8 cellular contexts compared by ENCODE assay signal in genomic region chr16:67874147-67874771, GRCh38. TPM values are rescaled to one million over a fixed set of nuclear protein-coding genes. Genes with fewer than 3 reads are reported as not detected.
DNase-seq lines count a peak whose midpoint lies in the region; ATAC-seq and TF ChIP-seq lines count a peak whose summit lies in the region.

No MANE protein-coding gene starts in this region.

- ATAC-seq in naive thymus-derived CD4-positive, alpha-beta T cell = no peak
- ATAC-seq in GM21825 (IDR thresholded peaks at IDR 0.05; ENCODE audit: unreplicated experiment) = no peak

- H3K36me3 Mint-ChIP-seq in naive thymus-derived CD4-positive, alpha-beta T cell = peaks cover 0 to 40% (median 4%) of the 10 kb centered on the region in 5 donors

- H3K4me1 ChIP-seq in KMS-11 (ENCODE audit: low read depth, poor library complexity, severe bottlenecking) (peaks cover 51% of the 10 kb centered on the region), colonic mucosa (peaks cover 14% of the 10 kb centered on the region)
- peaks cover 19 to 30% of the 10 kb centered on the region in 2 donors for H3K4me1 ChIP-seq in naive thymus-derived CD4-positive, alpha-beta T cell (ENCODE audit: control insufficient read depth in 2 of 2, insufficient read depth in 2 of 2, low read length in 2 of 2)

- H3K27ac ChIP-seq in KMS-11 (no peak overlapping the region), colonic mucosa (peak overlapping the region; percentile 71)
- H3K27ac ChIP-seq in naive thymus-derived CD4-positive, alpha-beta T cell (ENCODE audit: low read depth, low read length) = peak overlapping the region; percentile 91

- H3K4me3 Mint-ChIP-seq in naive thymus-derived CD4-positive, alpha-beta T cell = peak overlapping the region; percentile 88 to 96 (median 94)

- H3K4me1 Mint-ChIP-seq in naive thymus-derived CD4-positive, alpha-beta T cell = peaks cover 25 to 41% (median 36%) of the 10 kb centered on the region in 7 donors

- peak overlapping the region; percentile 86; the same call in 1 of the 2 replicates for H3K9ac ChIP-seq in KMS-11
- H3K9ac ChIP-seq in colonic mucosa (ENCODE audit: low read depth in 2 of 2, low read length in 2 of 2) = peak overlapping the region in 1 of 2 donors; percentile 97

- CTCF ChIA-PET in naive thymus-derived CD4-positive, alpha-beta T cell (lab: Charles Lee) = no interaction called here

- no peaks in the 10 kb centered on the region for H4K20me1 ChIP-seq in KMS-11 (ENCODE audit: insufficient read depth)

- peak overlapping the region; percentile 91 for H3K4me3 ChIP-seq in AG10803 (ENCODE audit: low read length)
- H3K4me3 ChIP-seq in KMS-11 (IDR thresholded peaks at IDR 0.05; ENCODE audit: insufficient read depth, low read depth, low read length) = no peak overlapping the region
- peak overlapping the region; percentile 100 for H3K4me3 ChIP-seq in colonic mucosa
- peak overlapping the region; percentile 88 for H3K4me3 ChIP-seq in naive thymus-derived CD4-positive, alpha-beta T cell (ENCODE audit: low read length)

- H2AFZ ChIP-seq in KMS-11 (ENCODE audit: low read depth) = no peak overlapping the region

- peaks cover 30% of the 10 kb centered on the region for H3K79me2 ChIP-seq in KMS-11 (ENCODE audit: insufficient read depth, low read depth)

- TF ChIP-seq CTCF in AG10803 (conservative IDR thresholded peaks at IDR 0.05; ENCODE audit: low read length) (no peak), KMS-11 (conservative IDR thresholded peaks at IDR 0.05; ENCODE audit: low read depth, low read length) (no peak), colonic mucosa (IDR thresholded peaks at IDR 0.05) (no peak)

- H3K27me3 Mint-ChIP-seq in naive thymus-derived CD4-positive, alpha-beta T cell = no peaks in the 10 kb centered on the region

- peak overlapping the region; percentile 89 for H3K4me2 ChIP-seq in KMS-11

- H3K27me3 ChIP-seq in KMS-11 (ENCODE audit: insufficient read depth, low read depth) (no peaks in the 10 kb centered on the region), colonic mucosa (no peaks in the 10 kb centered on the region)
- H3K27me3 ChIP-seq in naive thymus-derived CD4-positive, alpha-beta T cell (ENCODE audit: control insufficient read depth in 2 of 2, insufficient read depth in 2 of 2, low read length in 2 of 2) = no peaks in the 10 kb centered on the region

- POLR2A ChIA-PET in naive thymus-derived CD4-positive, alpha-beta T cell (lab: Charles Lee) = interaction anchor here (1.3 to 2.8 kb wide), 9 partner anchors 8 to 194 kb away, joined by 3 to 23 read pairs (median 5); partner anchors contain the start of genes CENPT, NUTF2, PSKH1 and PSMB10

- H3K9me3 Mint-ChIP-seq in naive thymus-derived CD4-positive, alpha-beta T cell = no peaks in the 10 kb centered on the region

- H3K36me3 ChIP-seq in KMS-11 (ENCODE audit: insufficient read depth) (peaks cover 14% of the 10 kb centered on the region; the same call in 1 of the 2 replicates), colonic mucosa (peaks cover 22% of the 10 kb centered on the region)
- peaks cover 20 to 50% (median 22%) of the 10 kb centered on the region in 3 experiments for H3K36me3 ChIP-seq in naive thymus-derived CD4-positive, alpha-beta T cell (ENCODE audit: control insufficient read depth in 2 of 3, insufficient read depth in 3 of 3, low read length in 3 of 3)

- intact Hi-C loops in colonic mucosa (cut with DNase I) = no loop called here
- intact Hi-C loops in naive thymus-derived CD4-positive, alpha-beta T cell (cut with micrococcal nuclease) = loop anchor here in 1 of 2 donors (5.0 kb wide), 1 partner anchor 42 kb away; no protein-coding TSS in a partner anchor

- no peaks in the 10 kb centered on the region for H3K9me3 ChIP-seq in colonic mucosa
- no peaks in the 10 kb centered on the region for H3K9me3 ChIP-seq in naive thymus-derived CD4-positive, alpha-beta T cell (ENCODE audit: control insufficient read depth in 2 of 3, low read length in 3 of 3)

- no peak for DNase-seq in AG10803 (ENCODE audit: low read depth)
- DNase-seq in colonic mucosa = no peak
- DNase-seq in naive thymus-derived CD4-positive, alpha-beta T cell = no peak
- no peak for DNase-seq in iPS-NIHi7 (ENCODE audit: extremely low spot score)
- no peak for DNase-seq in NCI-H1417 treated with DMSO at 0.1 percent for 48 hours (lab: John Stamatoyannopoulos, UW)
- no peak for DNase-seq in NOMO-1 treated with DMSO at 0.1 percent for 48 hours (lab: John Stamatoyannopoulos, UW; ENCODE audit: unreplicated experiment)

- peak overlapping the region; percentile 90 to 97 (median 92) for H3K27ac Mint-ChIP-seq in naive thymus-derived CD4-positive, alpha-beta T cell

RNA-seq across cellular contexts. Expression of gene EDC4, which starts 1.4 kb away (rescaled TPM):
- 10 to 100 TPM; 58.6 to 96.5 TPM for total RNA-seq in colonic mucosa
- total RNA-seq in naive thymus-derived CD4-positive, alpha-beta T cell = 100 to 1,000 TPM; 103 to 166 (median 122) TPM
- 10 to 100 TPM; 34.8 to 52.4 TPM for polyA plus RNA-seq in naive thymus-derived CD4-positive, alpha-beta T cell

RNA-seq across cellular contexts. Expression of gene NRN1L, which starts 10.4 kb away (rescaled TPM):
- total RNA-seq in colonic mucosa = under 1 TPM; 0.93 to 0.96 TPM
- 1 to 10 TPM; 1.1 to 6.4 (median 3.2) TPM for total RNA-seq in naive thymus-derived CD4-positive, alpha-beta T cell
- polyA plus RNA-seq in naive thymus-derived CD4-positive, alpha-beta T cell = not detected

RNA-seq across cellular contexts. Expression of gene PSKH1, which starts 18.8 kb away (rescaled TPM):
- 10 to 100 TPM; 24.5 to 34.7 TPM for total RNA-seq in colonic mucosa
- 10 to 100 TPM; 18.0 to 28.5 (median 23.3) TPM for total RNA-seq in naive thymus-derived CD4-positive, alpha-beta T cell
- polyA plus RNA-seq in naive thymus-derived CD4-positive, alpha-beta T cell = 10 to 100 TPM; 20.7 to 34.0 TPM

RNA-seq across cellular contexts. Expression of gene CENPT, which starts 26.8 kb away (rescaled TPM):
- 10 to 100 TPM; 25.6 to 38.9 TPM for total RNA-seq in colonic mucosa
- total RNA-seq in naive thymus-derived CD4-positive, alpha-beta T cell = 100 to 1,000 TPM in 3 of 5 experiments, 10 to 100 TPM in 2; 56.7 to 128 (median 100) TPM
- 10 to 100 TPM; 11.8 to 22.7 TPM for polyA plus RNA-seq in naive thymus-derived CD4-positive, alpha-beta T cell

RNA-seq across cellular contexts. Expression of gene NUTF2, which starts 27.5 kb away (rescaled TPM):
- total RNA-seq in colonic mucosa = 100 to 1,000 TPM in 1 of 2 donors, 10 to 100 TPM in 1; 58.3 to 108 TPM
- 100 to 1,000 TPM in 1 of 5 experiments, 10 to 100 TPM in 4; 34.7 to 125 (median 40.4) TPM for total RNA-seq in naive thymus-derived CD4-positive, alpha-beta T cell
- 100 to 1,000 TPM in 1 of 2 donors, 10 to 100 TPM in 1; 98.0 to 118 TPM for polyA plus RNA-seq in naive thymus-derived CD4-positive, alpha-beta T cell
